ENCODE assay signal across 8 cellular contexts in genomic region chr19:2578911-2579677, GRCh38.
A peak's percentile ranks its signal among the peaks of the same experiment; 100 is the strongest.
DNase-seq lines count a peak whose midpoint lies in the region; ATAC-seq, FAIRE-seq and TF ChIP-seq lines count a peak whose summit lies in the region.

No MANE protein-coding gene starts in this region.

- peak overlapping the region in 4 of 5 donors; percentile 51 to 62 (median 55) for H3K4me3 ChIP-seq in subcutaneous abdominal adipose tissue (ENCODE audit: low read depth in 1 of 5, low read length in 5 of 5)

- no peak for FAIRE-seq in HTR-8/SVneo (lab: Jason Lieb, UNC)
- no peak for FAIRE-seq in frontal cortex (lab: Jason Lieb, UNC)

- H3K27me3 ChIP-seq in subcutaneous abdominal adipose tissue (ENCODE audit: control insufficient read depth in 5 of 5, insufficient read depth in 4 of 5, low read length in 5 of 5), result no peaks in the 10 kb centered on the region

- peaks cover 17% of the 10 kb centered on the region for H3K4me1 Mint-ChIP-seq in CD14-positive monocyte
- H3K4me1 Mint-ChIP-seq in activated naive CD4-positive, alpha-beta T cell treated with anti-CD3 and anti-CD28 coated beads, Interleukin-2, amount 50 U/mL, for 24 hours, result peaks cover 5% of the 10 kb centered on the region
- peaks cover 4% of the 10 kb centered on the region for H3K4me1 Mint-ChIP-seq in neural crest cell

- no peaks in the 10 kb centered on the region for H3K36me3 ChIP-seq in subcutaneous abdominal adipose tissue (ENCODE audit: control insufficient read depth in 5 of 5, insufficient read depth in 5 of 5, low read length in 5 of 5)

- H3K27ac ChIP-seq in subcutaneous abdominal adipose tissue (ENCODE audit: low read depth, low read length), result peak overlapping the region; percentile 80

- H3K27ac Mint-ChIP-seq in CD14-positive monocyte (peak overlapping the region in 1 of 7 donors; percentile 57), neural crest cell (ENCODE audit: unreplicated experiment) (no peak overlapping the region)
- no peak overlapping the region for H3K27ac Mint-ChIP-seq in activated naive CD4-positive, alpha-beta T cell treated with anti-CD3 and anti-CD28 coated beads, Interleukin-2, amount 50 U/mL, for 24 hours

- H3K4me1 ChIP-seq in subcutaneous abdominal adipose tissue (ENCODE audit: control insufficient read depth in 5 of 5, insufficient read depth in 5 of 5, low read length in 5 of 5), result peaks cover 3 to 48% (median 42%) of the 10 kb centered on the region in 5 donors

- TF ChIP-seq CTCF in CD14-positive monocyte (IDR thresholded peaks at IDR 0.05) (peak; percentile 97), neural crest cell (conservative IDR thresholded peaks at IDR 0.05) (peak; percentile 87)

- H3K9me3 ChIP-seq in subcutaneous abdominal adipose tissue (ENCODE audit: control insufficient read depth in 5 of 5, low read length in 5 of 5), result peaks cover 0 to 4% (median 0%) of the 10 kb centered on the region in 5 donors

- no peak for ATAC-seq in HG03469 (IDR thresholded peaks at IDR 0.05; ENCODE audit: unreplicated experiment)

- peaks cover 10 to 35% (median 20%) of the 10 kb centered on the region in 7 donors for H3K9me3 Mint-ChIP-seq in CD14-positive monocyte
- H3K9me3 Mint-ChIP-seq in activated naive CD4-positive, alpha-beta T cell treated with anti-CD3 and anti-CD28 coated beads, Interleukin-2, amount 50 U/mL, for 24 hours, result no peaks in the 10 kb centered on the region
- H3K9me3 Mint-ChIP-seq in neural crest cell, result peaks cover 3% of the 10 kb centered on the region

- intact Hi-C loops in CD14-positive monocyte (cut with micrococcal nuclease), result loop anchor here (2.0 to 5.0 kb wide), 2 partner anchors 53 to 104 kb away; no protein-coding TSS in a partner anchor

- peak overlapping the region in 4 of 5 donors; percentile 43 to 76 (median 56) for H3K9ac ChIP-seq in subcutaneous abdominal adipose tissue (ENCODE audit: low read length in 5 of 5)

- H3K27me3 Mint-ChIP-seq in CD14-positive monocyte (ENCODE audit: low read depth in 3 of 3), result peaks cover 7 to 19% (median 9%) of the 10 kb centered on the region in 3 donors
- H3K27me3 Mint-ChIP-seq in activated naive CD4-positive, alpha-beta T cell treated with anti-CD3 and anti-CD28 coated beads, Interleukin-2, amount 50 U/mL, for 24 hours, result no peaks in the 10 kb centered on the region
- peaks cover 10% of the 10 kb centered on the region for H3K27me3 Mint-ChIP-seq in neural crest cell (ENCODE audit: low read depth)

- H3K4me3 Mint-ChIP-seq in CD14-positive monocyte (peak overlapping the region; percentile 54 to 80), neural crest cell (peak overlapping the region; percentile 49)
- H3K4me3 Mint-ChIP-seq in activated naive CD4-positive, alpha-beta T cell treated with anti-CD3 and anti-CD28 coated beads, Interleukin-2, amount 50 U/mL, for 24 hours, result peak overlapping the region; percentile 36

- peaks cover 0 to 3% of the 10 kb centered on the region in 2 donors for H3K36me3 Mint-ChIP-seq in CD14-positive monocyte
- H3K36me3 Mint-ChIP-seq in activated naive CD4-positive, alpha-beta T cell treated with anti-CD3 and anti-CD28 coated beads, Interleukin-2, amount 50 U/mL, for 24 hours, result peaks cover 2% of the 10 kb centered on the region
- H3K36me3 Mint-ChIP-seq in neural crest cell (ENCODE audit: low read depth), result peaks cover 6% of the 10 kb centered on the region

- DNase-seq in CD14-positive monocyte (ENCODE audit: low spot score) (peak; percentile 83), HTR-8/SVneo (ENCODE audit: insufficient read length, low spot score) (peak; percentile 84), SK-N-DZ (ENCODE audit: low spot score) (peak; percentile 50), frontal cortex (ENCODE audit: low spot score in 2 of 2) (peak; percentile 84 to 85), neural crest cell (ENCODE audit: low read depth, low spot score) (peak; percentile 83)
